8 cellular contexts compared by ENCODE assay signal in the genomic region with DNA sequence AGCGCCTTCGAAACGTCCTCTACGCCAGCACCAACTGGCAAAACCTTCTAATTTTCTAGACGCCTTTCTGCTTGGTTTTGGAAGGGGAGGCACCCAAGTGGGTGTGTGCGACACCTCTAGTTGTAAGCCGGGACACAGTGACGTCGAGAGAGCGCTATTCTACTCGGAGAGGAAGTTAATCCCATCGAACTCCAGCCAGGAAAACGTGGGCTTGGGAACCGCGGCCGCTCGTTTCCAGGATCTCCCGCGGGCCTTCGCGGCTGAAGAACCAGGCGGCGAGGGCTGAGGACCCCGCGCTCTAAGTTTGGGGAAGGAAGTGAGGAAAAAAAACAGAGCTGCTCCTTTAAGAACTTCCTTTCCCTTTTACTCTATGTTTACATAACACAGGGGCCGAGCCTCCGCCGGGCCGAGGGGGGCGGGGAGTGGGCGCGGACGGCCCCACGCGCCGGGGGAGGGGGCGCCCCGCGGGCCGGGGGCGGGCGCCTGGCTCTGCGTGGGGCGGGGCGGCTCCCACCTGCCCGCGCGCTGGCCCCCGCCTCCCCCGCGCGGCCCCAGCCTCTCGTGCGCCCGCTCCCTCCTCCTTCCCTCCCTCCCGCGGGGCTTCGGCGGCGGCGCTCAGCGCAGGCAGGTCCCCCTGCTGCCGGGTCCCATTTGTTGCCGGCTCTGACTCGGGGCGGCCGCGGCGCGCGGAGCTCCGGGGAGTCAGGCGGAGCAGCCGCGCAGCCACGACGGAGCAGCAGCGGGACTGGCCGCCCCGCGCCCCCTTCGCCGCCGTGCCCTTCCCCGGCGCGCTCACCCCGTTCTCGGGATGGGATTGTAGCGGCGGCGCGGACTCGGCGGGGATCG. TPM values are rescaled to one million over a fixed set of nuclear protein-coding genes. Genes with fewer than 3 reads are reported as not detected.
DNase-seq lines count a peak whose midpoint lies in the region; ATAC-seq and TF ChIP-seq lines count a peak whose summit lies in the region.

A gene with protein sequence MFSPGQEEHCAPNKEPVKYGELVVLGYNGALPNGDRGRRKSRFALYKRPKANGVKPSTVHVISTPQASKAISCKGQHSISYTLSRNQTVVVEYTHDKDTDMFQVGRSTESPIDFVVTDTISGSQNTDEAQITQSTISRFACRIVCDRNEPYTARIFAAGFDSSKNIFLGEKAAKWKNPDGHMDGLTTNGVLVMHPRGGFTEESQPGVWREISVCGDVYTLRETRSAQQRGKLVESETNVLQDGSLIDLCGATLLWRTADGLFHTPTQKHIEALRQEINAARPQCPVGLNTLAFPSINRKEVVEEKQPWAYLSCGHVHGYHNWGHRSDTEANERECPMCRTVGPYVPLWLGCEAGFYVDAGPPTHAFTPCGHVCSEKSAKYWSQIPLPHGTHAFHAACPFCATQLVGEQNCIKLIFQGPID (plus strand): TSS at position 647 of the 846 bp plus-strand sequence. CDS start 250 bp downstream, outside the sequence.

- no peaks in the 10 kb centered on the region for H4K20me1 ChIP-seq in neural cell (ENCODE audit: insufficient read depth)

- peak within 1 kb of the TSS; percentile 65 for H3K4me2 ChIP-seq in neural cell (ENCODE audit: low read length)

- peak within 1 kb of the TSS; percentile 89 for H3K4me3 Mint-ChIP-seq in stimulated activated naive CD8-positive, alpha-beta T cell treated with anti-CD3 and anti-CD28 coated beads, Interleukin-15, Interleukin-2, amounts not matched to agents 100 ng/mL and 50 ng/mL, for 24 hours

- H3K27me3 Mint-ChIP-seq in stimulated activated naive CD8-positive, alpha-beta T cell treated with anti-CD3 and anti-CD28 coated beads, Interleukin-15, Interleukin-2, amounts not matched to agents 100 ng/mL and 50 ng/mL, for 24 hours, result peaks cover 14% of the 10 kb centered on the region

- H3K4me1 Mint-ChIP-seq in stimulated activated naive CD8-positive, alpha-beta T cell treated with anti-CD3 and anti-CD28 coated beads, Interleukin-15, Interleukin-2, amounts not matched to agents 100 ng/mL and 50 ng/mL, for 24 hours (ENCODE audit: low read depth), result peaks cover 46% of the 10 kb centered on the region

- no peaks in the 10 kb centered on the region for H3K36me3 Mint-ChIP-seq in stimulated activated naive CD8-positive, alpha-beta T cell treated with anti-CD3 and anti-CD28 coated beads, Interleukin-15, Interleukin-2, amounts not matched to agents 100 ng/mL and 50 ng/mL, for 24 hours (ENCODE audit: low read depth)

- peak; percentile 76 for ATAC-seq in GM21717 (IDR thresholded peaks at IDR 0.05; ENCODE audit: unreplicated experiment)

- no peaks in the 10 kb centered on the region for H3K9me3 Mint-ChIP-seq in stimulated activated naive CD8-positive, alpha-beta T cell treated with anti-CD3 and anti-CD28 coated beads, Interleukin-15, Interleukin-2, amounts not matched to agents 100 ng/mL and 50 ng/mL, for 24 hours

- peak within 1 kb of the TSS; percentile 84 for H3K4me3 ChIP-seq in neural cell (ENCODE audit: low read length)

- H2AFZ ChIP-seq in neural cell (ENCODE audit: low read depth, low read length), result peak within 1 kb of the TSS; percentile 31

- TF ChIP-seq RAD21 in neural cell (conservative IDR thresholded peaks at IDR 0.05), result peak; percentile 60

- no peaks in the 10 kb centered on the region for H3K9me3 ChIP-seq in neural cell (ENCODE audit: low read length)

- H3K9me2 ChIP-seq in neural cell (ENCODE audit: insufficient read depth, low read length), result no peaks in the 10 kb centered on the region

- peak; percentile 49 for TF ChIP-seq CTCF in neural cell (IDR thresholded peaks at IDR 0.05; ENCODE audit: poor library complexity, severe bottlenecking)

- H3F3A ChIP-seq in neural cell (ENCODE audit: insufficient read depth, low read length, poor library complexity, severe bottlenecking), result peaks cover 7% of the 10 kb centered on the region

- H3K79me2 ChIP-seq in neural cell (replicated peaks; ENCODE audit: insufficient read depth, low read length), result peaks cover 39% of the 10 kb centered on the region

- no peak within 1 kb of the TSS for H3K27ac ChIP-seq in neural cell (ENCODE audit: low read length)

- H3K36me3 ChIP-seq in neural cell (ENCODE audit: insufficient read depth, low read length), result no peaks in the 10 kb centered on the region

- DNase-seq in D341Med (ENCODE audit: low spot score) (peak; percentile 89), Kasumi-1 (lab: John Stamatoyannopoulos, UW) (peak; percentile 60 to 71), SHP77 treated with DMSO at 0.1 percent for 48 hours (lab: John Stamatoyannopoulos, UW) (peak; percentile 78), activated gamma-delta T cell (lab: John Stamatoyannopoulos, UW) (peak; percentile 83), fibroblast of the conjunctiva (ENCODE audit: low read depth) (peak; percentile 31)

- H3K27ac Mint-ChIP-seq in stimulated activated naive CD8-positive, alpha-beta T cell treated with anti-CD3 and anti-CD28 coated beads, Interleukin-15, Interleukin-2, amounts not matched to agents 100 ng/mL and 50 ng/mL, for 24 hours, result peak within 1 kb of the TSS; percentile 62

- H3K9ac ChIP-seq in neural cell (ENCODE audit: low read length), result peak within 1 kb of the TSS; percentile 68

- peaks cover 5% of the 10 kb centered on the region for H3K27me3 ChIP-seq in neural cell (ENCODE audit: insufficient read depth, low read depth, low read length)

- TF ChIP-seq EP300 in neural cell (conservative IDR thresholded peaks at IDR 0.05; ENCODE audit: poor library complexity, severe bottlenecking), result peak; percentile 22

TF ChIP-seq in neural cell, 6 proteins besides CTCF, POLR2A, EP300 and RAD21:
- TF ChIP-seq TAF1 (IDR thresholded peaks at IDR 0.05; ENCODE audit: low read depth) (peak; percentile 92), POLR2AphosphoS5 (IDR thresholded peaks at IDR 0.05) (peak; percentile 74), MXI1 (conservative IDR thresholded peaks at IDR 0.05; ENCODE audit: poor library complexity, severe bottlenecking) (no peak), EZH2 (IDR thresholded peaks at IDR 0.05; ENCODE audit: borderline replicate concordance, insufficient read depth, low read length, poor library complexity, severe bottlenecking) (no peak), SMC3 (conservative IDR thresholded peaks at IDR 0.05; ENCODE audit: poor library complexity) (peak; percentile 59)
- TF ChIP-seq, protein P1, sequence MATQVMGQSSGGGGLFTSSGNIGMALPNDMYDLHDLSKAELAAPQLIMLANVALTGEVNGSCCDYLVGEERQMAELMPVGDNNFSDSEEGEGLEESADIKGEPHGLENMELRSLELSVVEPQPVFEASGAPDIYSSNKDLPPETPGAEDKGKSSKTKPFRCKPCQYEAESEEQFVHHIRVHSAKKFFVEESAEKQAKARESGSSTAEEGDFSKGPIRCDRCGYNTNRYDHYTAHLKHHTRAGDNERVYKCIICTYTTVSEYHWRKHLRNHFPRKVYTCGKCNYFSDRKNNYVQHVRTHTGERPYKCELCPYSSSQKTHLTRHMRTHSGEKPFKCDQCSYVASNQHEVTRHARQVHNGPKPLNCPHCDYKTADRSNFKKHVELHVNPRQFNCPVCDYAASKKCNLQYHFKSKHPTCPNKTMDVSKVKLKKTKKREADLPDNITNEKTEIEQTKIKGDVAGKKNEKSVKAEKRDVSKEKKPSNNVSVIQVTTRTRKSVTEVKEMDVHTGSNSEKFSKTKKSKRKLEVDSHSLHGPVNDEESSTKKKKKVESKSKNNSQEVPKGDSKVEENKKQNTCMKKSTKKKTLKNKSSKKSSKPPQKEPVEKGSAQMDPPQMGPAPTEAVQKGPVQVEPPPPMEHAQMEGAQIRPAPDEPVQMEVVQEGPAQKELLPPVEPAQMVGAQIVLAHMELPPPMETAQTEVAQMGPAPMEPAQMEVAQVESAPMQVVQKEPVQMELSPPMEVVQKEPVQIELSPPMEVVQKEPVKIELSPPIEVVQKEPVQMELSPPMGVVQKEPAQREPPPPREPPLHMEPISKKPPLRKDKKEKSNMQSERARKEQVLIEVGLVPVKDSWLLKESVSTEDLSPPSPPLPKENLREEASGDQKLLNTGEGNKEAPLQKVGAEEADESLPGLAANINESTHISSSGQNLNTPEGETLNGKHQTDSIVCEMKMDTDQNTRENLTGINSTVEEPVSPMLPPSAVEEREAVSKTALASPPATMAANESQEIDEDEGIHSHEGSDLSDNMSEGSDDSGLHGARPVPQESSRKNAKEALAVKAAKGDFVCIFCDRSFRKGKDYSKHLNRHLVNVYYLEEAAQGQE (IDR thresholded peaks at IDR 0.05; ENCODE audit: borderline replicate concordance), result peak; percentile 52

RNA-seq across cellular contexts. Expression of the gene that starts here (rescaled TPM):
- polyA plus RNA-seq in neural cell, result 4.5 and 5.3 TPM in 2 replicates
- 14.1 and 14.9 TPM in 2 replicates for polyA minus RNA-seq in neural cell

Comparison
In these comparisons a context has a peak if more than half of its experiments do, and no peak if none do; other contexts are left out.
1. DNase-seq: peak in every context shown above with its lines; median percentile 89 in D341Med; 83 in activated gamma-delta T cell; 78 in SHP77 treated with DMSO at 0.1 percent for 48 hours; 66 in Kasumi-1; 31 in fibroblast of the conjunctiva.